ENCODE assay signal across 8 cellular contexts in genomic region chr15:41917767-41918430, GRCh38. TPM values are rescaled to one million over a fixed set of nuclear protein-coding genes. Genes with fewer than 3 reads are reported as not detected.
DNase-seq lines count a peak whose midpoint lies in the region; FAIRE-seq and TF ChIP-seq lines count a peak whose summit lies in the region.

No MANE protein-coding gene starts in this region.

- POLR2A ChIA-PET in PC-9 (lab: Charles Lee; ENCODE audit: unreplicated experiment) (interaction anchor here (0.7 kb wide), 1 partner anchor 477 kb away, joined by 3 read pairs; no protein-coding TSS in a partner anchor), H1 (lab: Charles Lee; ENCODE audit: partially characterized antibody) (interaction anchor here (1.1 to 1.4 kb wide), 2 partner anchors 8 to 11 kb away, joined by 3 read pairs; no protein-coding TSS in a partner anchor)

- 0 out of 2 replicates have a peak, but pooled peaks cover 5% of the 10 kb centered on the region for H3F3A ChIP-seq in PC-9 (ENCODE audit: insufficient read depth, low read depth)

- H3K14ac ChIP-seq in H1 (ENCODE audit: insufficient read length): no peak overlapping the region
- H3K14ac ChIP-seq in neuronal stem cell (ENCODE audit: low read length): no peak overlapping the region

- no peak overlapping the region for H3K56ac ChIP-seq in H1 (replicated peaks; ENCODE audit: insufficient read length, low read depth, low read length)

- no TSS peak for BruUV-seq in PC-9 (replicated peaks; lab: Mats Ljungman, UMichigan)

- no peak for TF ChIP-seq RAD21 in H1 (IDR thresholded peaks at IDR 0.05 in 1 of 2, conservative IDR thresholded peaks at IDR 0.05 in 1 of 2; ENCODE audit: low read depth in 2 of 2, low read length in 2 of 2)

- H3K18ac ChIP-seq in H1 (ENCODE audit: extremely low read depth, low read length) (no peak overlapping the region), neuronal stem cell (ENCODE audit: low read length) (no peak overlapping the region)

- no peak for TF ChIP-seq EP300 in H1 (IDR thresholded peaks at IDR 0.05; ENCODE audit: borderline replicate concordance in 1 of 2, low read depth in 2 of 2, low read length in 2 of 2)

- H4K8ac ChIP-seq in H1 (ENCODE audit: extremely low read depth, insufficient read depth, low read length): no peak overlapping the region
- no peak overlapping the region for H4K8ac ChIP-seq in neuronal stem cell (ENCODE audit: low read depth, low read length)

- H2BK15ac ChIP-seq in H1 (ENCODE audit: low read length) (no peak overlapping the region), neuronal stem cell (ENCODE audit: low read length) (no peak overlapping the region)

- H3K4me3 Mint-ChIP-seq in activated naive CD4-positive, alpha-beta T cell treated with anti-CD3 and anti-CD28 coated beads for 36 hours: no peak overlapping the region

- H2AFZ ChIP-seq in PC-9 (no peak overlapping the region), H1 (ENCODE audit: low read length) (no peak overlapping the region), neuronal stem cell (ENCODE audit: low read length) (no peak overlapping the region)

- DNase-seq in DMS53 (lab: John Stamatoyannopoulos, UW) (peak; percentile 57), PC-9 (peak; percentile 70 to 81), H1 (ENCODE audit: low read depth in 1 of 2, low spot score in 2 of 2) (no peak), neuronal stem cell (ENCODE audit: low spot score) (no peak), HuH-7.5 (ENCODE audit: low spot score) (no peak), putamen (ENCODE audit: low spot score) (no peak), NCI-H510A treated with DMSO at 0.1 percent for 48 hours (lab: John Stamatoyannopoulos, UW) (no peak)
- DNase-seq in activated naive CD4-positive, alpha-beta T cell treated with anti-CD3 and anti-CD28 coated beads for 36 hours: no peak

- H3K23me2 ChIP-seq in H1 (ENCODE audit: low read depth, low read length): no peaks in the 10 kb centered on the region

- no peaks in the 10 kb centered on the region for H3K9me3 Mint-ChIP-seq in activated naive CD4-positive, alpha-beta T cell treated with anti-CD3 and anti-CD28 coated beads for 36 hours

- no peak for TF ChIP-seq POLR2A in H1 (IDR thresholded peaks at IDR 0.05; ENCODE audit: control extremely low read depth in 1 of 2, low read depth in 2 of 2, low read length in 2 of 2)

- H4K5ac ChIP-seq in H1 (ENCODE audit: insufficient read length, low read depth, low read length): no peak overlapping the region

- no peaks in the 10 kb centered on the region for H3K36me3 ChIP-seq in PC-9 (ENCODE audit: low read depth)
- H3K36me3 ChIP-seq in H1 (ENCODE audit: control insufficient read depth in 2 of 4, insufficient read depth in 4 of 4, low read length in 3 of 4): peaks cover 6 to 17% (median 10%) of the 10 kb centered on the region in 4 experiments; a peak in 6 of 8 replicates
- peaks cover 8 to 11% of the 10 kb centered on the region in 2 donors for H3K36me3 ChIP-seq in neuronal stem cell (replicated peaks in 1 of 2; ENCODE audit: control insufficient read depth in 2 of 2, insufficient read depth in 2 of 2, low read length in 2 of 2)

- no peak overlapping the region for H2BK120ac ChIP-seq in H1 (replicated peaks; ENCODE audit: low read depth, low read length)
- no peak overlapping the region for H2BK120ac ChIP-seq in neuronal stem cell (ENCODE audit: low read depth, low read length)

- H3K23ac ChIP-seq in H1 (ENCODE audit: insufficient read length) (no peak overlapping the region), neuronal stem cell (ENCODE audit: low read depth, low read length, poor library complexity) (peak overlapping the region; percentile 56)

- peaks cover 24% of the 10 kb centered on the region for H3K36me3 Mint-ChIP-seq in activated naive CD4-positive, alpha-beta T cell treated with anti-CD3 and anti-CD28 coated beads for 36 hours (ENCODE audit: low read depth)

- H2BK5ac ChIP-seq in H1 (ENCODE audit: low read depth, low read length) (0 out of 2 replicates have a peak overlapping the region, but pooled peaks have one; percentile 41), neuronal stem cell (ENCODE audit: low read length) (no peak overlapping the region)

- no peak overlapping the region for H2BK20ac ChIP-seq in H1 (ENCODE audit: low read length)

- H3K79me1 ChIP-seq in H1 (ENCODE audit: low read depth, low read length): peaks cover 4% of the 10 kb centered on the region; the same call in 1 of the 2 replicates
- no peaks in the 10 kb centered on the region for H3K79me1 ChIP-seq in neuronal stem cell (ENCODE audit: low read depth, low read length)

- no peak overlapping the region for H3K4ac ChIP-seq in H1 (replicated peaks; ENCODE audit: insufficient read length, low read depth, low read length)
- H3K4ac ChIP-seq in neuronal stem cell (ENCODE audit: low read length): no peak overlapping the region

- H2BK12ac ChIP-seq in H1 (ENCODE audit: low read depth, low read length) (no peak overlapping the region), neuronal stem cell (ENCODE audit: low read length) (no peak overlapping the region)

- H3K4me3 ChIP-seq in PC-9 (no peak overlapping the region), H1 (ENCODE audit: extremely low read depth in 1 of 4, insufficient read depth in 2 of 4, low read depth in 3 of 4, low read length in 4 of 4) (no peak overlapping the region), neuronal stem cell (ENCODE audit: low read length in 2 of 2) (peak overlapping the region in 1 of 2 donors; percentile 3)

- H3K9me3 ChIP-seq in PC-9 (ENCODE audit: insufficient read depth, low read depth) (no peaks in the 10 kb centered on the region), H1 (ENCODE audit: insufficient read depth in 2 of 2, low read depth in 1 of 2, low read length in 1 of 2) (no peaks in the 10 kb centered on the region), neuronal stem cell (replicated peaks in 1 of 2; ENCODE audit: control insufficient read depth in 2 of 2, insufficient read depth in 1 of 2, low read depth in 1 of 2, low read length in 2 of 2) (no peaks in the 10 kb centered on the region)

- no peaks in the 10 kb centered on the region for H3K27me3 ChIP-seq in PC-9 (ENCODE audit: insufficient read depth, low read depth)
- H3K27me3 ChIP-seq in H1 (replicated peaks in 1 of 4; ENCODE audit: control insufficient read depth in 3 of 4, extremely low read depth in 1 of 4, insufficient read depth in 3 of 4, low read length in 3 of 4): no peaks in the 10 kb centered on the region
- no peaks in the 10 kb centered on the region for H3K27me3 ChIP-seq in neuronal stem cell (ENCODE audit: control insufficient read depth in 3 of 3, insufficient read depth in 3 of 3, low read depth in 1 of 3, low read length in 3 of 3)

- H4K91ac ChIP-seq in H1 (replicated peaks; ENCODE audit: insufficient read length, low read length) (no peak overlapping the region), neuronal stem cell (ENCODE audit: low read depth, low read length, poor library complexity) (no peak overlapping the region)

- no peak for TF ChIP-seq CTCF in PC-9 (conservative IDR thresholded peaks at IDR 0.05)
- no peak for TF ChIP-seq CTCF in H1 (IDR thresholded peaks at IDR 0.05; ENCODE audit: control extremely low read depth in 1 of 3, insufficient read depth in 1 of 3, low read depth in 1 of 3, low read length in 3 of 3)

- no peak for FAIRE-seq in H1 (lab: Jason Lieb, UNC)

- H3K79me2 ChIP-seq in PC-9 (ENCODE audit: low read depth) (no peaks in the 10 kb centered on the region), H1 (ENCODE audit: control insufficient read depth in 1 of 2, insufficient read depth in 2 of 2, low read length in 2 of 2) (no peaks in the 10 kb centered on the region)

- H3K27ac ChIP-seq in PC-9 (no peak overlapping the region), H1 (ENCODE audit: low read depth, low read length) (no peak overlapping the region), neuronal stem cell (replicated peaks; ENCODE audit: low read length) (no peak overlapping the region)

- peaks cover 2% of the 10 kb centered on the region for H3K4me1 Mint-ChIP-seq in activated naive CD4-positive, alpha-beta T cell treated with anti-CD3 and anti-CD28 coated beads for 36 hours (ENCODE audit: low read depth)

- H3K9ac ChIP-seq in H1 (replicated peaks in 1 of 4; ENCODE audit: extremely low read depth in 1 of 4, low read depth in 3 of 4, low read length in 3 of 4) (no peak overlapping the region), neuronal stem cell (ENCODE audit: low read depth, low read length, poor library complexity) (no peak overlapping the region)

- H3K27me3 Mint-ChIP-seq in activated naive CD4-positive, alpha-beta T cell treated with anti-CD3 and anti-CD28 coated beads for 36 hours (ENCODE audit: low read depth): no peaks in the 10 kb centered on the region

- H4K20me1 ChIP-seq in PC-9 (ENCODE audit: insufficient read depth): no peaks in the 10 kb centered on the region
- H4K20me1 ChIP-seq in H1 (replicated peaks in 1 of 2; ENCODE audit: control insufficient read depth in 1 of 2, insufficient read depth in 2 of 2, low read length in 2 of 2): peaks cover 2 to 3% of the 10 kb centered on the region in 2 experiments

- no peaks in the 10 kb centered on the region for H3K9me2 ChIP-seq in PC-9 (ENCODE audit: insufficient read depth)

- intact Hi-C loops in PC-9 (cut with micrococcal nuclease; ENCODE audit: unreplicated experiment): loop anchor here (1.0 to 10.0 kb wide), 2 partner anchors 54 to 137 kb away; partner anchors contain the start of gene EHD4
- intact Hi-C loops in activated naive CD4-positive, alpha-beta T cell treated with anti-CD3 and anti-CD28 coated beads for 36 hours (cut with micrococcal nuclease): no loop called here

- no peak overlapping the region for H2AK5ac ChIP-seq in H1 (ENCODE audit: low read depth, low read length)
- no peak overlapping the region for H2AK5ac ChIP-seq in neuronal stem cell (ENCODE audit: low read depth, low read length)

- H3K4me2 ChIP-seq in PC-9: peak overlapping the region; percentile 36
- no peak overlapping the region for H3K4me2 ChIP-seq in H1 (ENCODE audit: insufficient read depth in 1 of 2, low read depth in 2 of 2, low read length in 2 of 2)
- H3K4me2 ChIP-seq in neuronal stem cell (ENCODE audit: insufficient read depth, low read length, poor library complexity, severe bottlenecking): no peak overlapping the region

- WGBS in H1 (ENCODE audit: extremely low coverage in 1 of 2, insufficient coverage in 1 of 2, insufficient read length in 1 of 2, insufficient replicate concordance in 2 of 2, low coverage in 1 of 2, low lambda C conversion rate in 2 of 2, missing lambda C conversion rate in 1 of 2), 2 experiments: 84% methylated on average over 10 of the region's 10 CpGs; no CpG with 5 or more reads in 1 of the 2 experiments
- no CpG with 5 or more reads among the region's 10 CpGs for WGBS in neuronal stem cell (ENCODE audit: extremely low coverage in 2 of 2, insufficient read length in 2 of 2, insufficient replicate concordance in 1 of 2), 2 donors

- H3K27ac Mint-ChIP-seq in activated naive CD4-positive, alpha-beta T cell treated with anti-CD3 and anti-CD28 coated beads for 36 hours: no peak overlapping the region

- CTCF ChIA-PET in PC-9 (lab: Charles Lee): no interaction called here
- CTCF ChIA-PET in H1 (lab: Charles Lee; ENCODE audit: partially characterized antibody): interaction anchor here (0.5 to 2.2 kb wide), 7 partner anchors 10 to 474 kb away, joined by 3 to 8 read pairs (median 3); no protein-coding TSS in a partner anchor
- CTCF ChIA-PET in activated naive CD4-positive, alpha-beta T cell treated with anti-CD3 and anti-CD28 coated beads for 36 hours (lab: Charles Lee): interaction anchor here (0.6 kb wide), 1 partner anchor 1280 kb away, joined by 4 read pairs; no protein-coding TSS in a partner anchor

- H3K4me1 ChIP-seq in PC-9 (replicated peaks; ENCODE audit: insufficient read depth) (peaks cover 10% of the 10 kb centered on the region; the same call in 1 of the 2 replicates), H1 (replicated peaks in 1 of 4; ENCODE audit: control insufficient read depth in 3 of 4, insufficient read depth in 4 of 4, low read length in 3 of 4) (no peaks in the 10 kb centered on the region), neuronal stem cell (ENCODE audit: control insufficient read depth in 2 of 2, insufficient read depth in 1 of 2, low read depth in 1 of 2, low read length in 2 of 2) (peaks cover 2 to 18% of the 10 kb centered on the region in 2 donors)

RNA-seq across cellular contexts. Expression of gene SPTBN5, which starts 24.0 kb away (rescaled TPM):
- total RNA-seq in PC-9 (2021): 2.6 and 4.2 TPM in 2 replicates
- total RNA-seq in H1 (2021; fragmentation: NEBNext Ultra II Directional; extraction: Animal tissue kit (Norgen Biotek cat#: 25700)): 0.84 and 1.1 TPM in 2 replicates
- 0.32 and 0.38 TPM in 2 replicates for polyA plus RNA-seq in H1 (2011; rRNA removed)
- 0.59 TPM for polyA plus RNA-seq in H1 (2011; cell fraction: cytosol; rRNA removed)
- 4.5 TPM for polyA plus RNA-seq in H1 (2011; cell fraction: nucleus; rRNA removed)
- 0.33 to 1.1 TPM (median 0.89 TPM) in 4 replicates for polyA plus RNA-seq in H1 (2012, experiment 1 of 2)
- 0.12 TPM for polyA plus RNA-seq in H1 (2012, experiment 2 of 2)
- polyA plus RNA-seq in H1 (2013, experiment 1 of 2): 0.43 TPM
- 0.35 TPM for polyA plus RNA-seq in H1 (2013, experiment 2 of 2)
- polyA minus RNA-seq in H1 (2011; rRNA and poly(A)+ RNA removed): 0.13 and 0.54 TPM in 2 replicates
- polyA minus RNA-seq in H1 (2011; cell fraction: cytosol; rRNA and poly(A)+ RNA removed): not detected
- polyA minus RNA-seq in H1 (2011; cell fraction: nucleus; rRNA and poly(A)+ RNA removed): 1.00 TPM
- polyA plus RNA-seq in neuronal stem cell (2013, experiment 1 of 2): 0.08 TPM
- polyA plus RNA-seq in neuronal stem cell (2013, experiment 2 of 2): 0.14 TPM
- under 1 TPM; 0.17 to 0.32 TPM for total RNA-seq in activated naive CD4-positive, alpha-beta T cell treated with anti-CD3 and anti-CD28 coated beads for 36 hours

RNA-seq across cellular contexts. Expression of gene EHD4, which starts 54.5 kb away (rescaled TPM):
- 15.4 and 18.1 TPM in 2 replicates for total RNA-seq in PC-9 (2021)
- total RNA-seq in H1 (2021; fragmentation: NEBNext Ultra II Directional; extraction: Animal tissue kit (Norgen Biotek cat#: 25700)): 24.5 and 25.6 TPM in 2 replicates
- polyA plus RNA-seq in H1 (2011; rRNA removed): 17.5 and 19.8 TPM in 2 replicates
- 18.3 TPM for polyA plus RNA-seq in H1 (2011; cell fraction: cytosol; rRNA removed)
- 17.6 TPM for polyA plus RNA-seq in H1 (2011; cell fraction: nucleus; rRNA removed)
- 17.4 to 19.9 TPM (median 19.3 TPM) in 4 replicates for polyA plus RNA-seq in H1 (2012, experiment 1 of 2)
- polyA plus RNA-seq in H1 (2012, experiment 2 of 2): 19.4 TPM
- 12.8 TPM for polyA plus RNA-seq in H1 (2013, experiment 1 of 2)
- polyA plus RNA-seq in H1 (2013, experiment 2 of 2): 13.5 TPM
- polyA minus RNA-seq in H1 (2011; rRNA and poly(A)+ RNA removed): 23.8 TPM in 2 replicates
- polyA minus RNA-seq in H1 (2011; cell fraction: cytosol; rRNA and poly(A)+ RNA removed): 16.7 TPM
- polyA minus RNA-seq in H1 (2011; cell fraction: nucleus; rRNA and poly(A)+ RNA removed): 25.9 TPM
- 7.9 TPM for polyA plus RNA-seq in neuronal stem cell (2013, experiment 1 of 2)
- 8.1 TPM for polyA plus RNA-seq in neuronal stem cell (2013, experiment 2 of 2)
- 10 to 100 TPM; 30.1 to 31.8 TPM for total RNA-seq in activated naive CD4-positive, alpha-beta T cell treated with anti-CD3 and anti-CD28 coated beads for 36 hours

Comparison
In these comparisons a context has a peak if more than half of its experiments do, and no peak if none do; other contexts are left out.
1. DNase-seq: peak in DMS53 (single experiment) and PC-9 (2 of 2); none in H1 (0 of 2), neuronal stem cell (single experiment), HuH-7.5 (single experiment), putamen (single experiment), activated naive CD4-positive, alpha-beta T cell treated with anti-CD3 and anti-CD28 coated beads for 36 hours (single experiment) and NCI-H510A treated with DMSO at 0.1 percent for 48 hours (single experiment).